15 cellular contexts compared by ENCODE assay signal in the genomic region with DNA sequence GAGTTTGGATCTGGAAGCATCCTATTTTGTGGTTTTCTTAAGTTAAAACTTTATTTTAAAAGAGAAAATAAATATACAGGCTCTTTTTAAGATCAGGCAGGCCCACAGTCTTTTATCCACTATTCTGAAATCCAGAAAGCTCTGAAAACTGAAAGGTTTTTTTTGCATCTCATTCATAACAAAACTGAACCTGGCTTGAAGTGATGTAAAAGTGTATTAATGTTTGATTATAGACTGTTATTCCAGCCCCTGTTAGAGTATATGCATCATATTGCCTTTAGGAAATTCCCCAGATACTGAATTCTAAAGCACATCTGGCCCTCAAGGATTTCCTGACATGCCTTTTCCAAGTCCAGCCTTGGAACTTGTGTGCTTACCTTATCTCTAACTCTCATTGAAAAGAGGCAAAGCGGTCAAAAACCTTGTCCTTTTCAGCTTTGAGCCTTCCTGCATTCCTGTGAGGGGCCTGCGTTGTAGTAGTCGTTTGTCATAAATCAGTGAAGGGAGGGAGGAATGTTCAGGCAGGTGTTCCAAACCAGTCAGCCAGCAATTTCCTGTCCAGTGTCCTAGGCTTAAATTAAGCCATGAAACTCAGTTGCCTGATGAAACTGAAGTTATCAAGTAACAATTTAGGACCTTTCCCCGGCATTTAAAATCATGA.
DNase-seq lines count a peak whose midpoint lies in the region; ATAC-seq, FAIRE-seq and TF ChIP-seq lines count a peak whose summit lies in the region.
"Had no signal": no experiment of that assay in that cellular context is flagged by ENCODE, and none has a peak within 500 bp of the region (broad histone marks: within the 10 kb centered on the region; RNA-seq: fewer than 3 reads in every experiment).

No MANE protein-coding gene starts in this region.

- H3K27ac ChIP-seq in SK-N-SH (ENCODE audit: low read depth in 2 of 2, low read length in 1 of 2) (peak overlapping the region in 1 of 2 experiments; percentile 67; a peak in 2 of 4 replicates), aorta (ENCODE audit: low read depth in 1 of 2, low read length in 2 of 2) (peak overlapping the region; percentile 34 to 76), small intestine (ENCODE audit: low read depth in 1 of 2, low read length in 1 of 2) (no peak overlapping the region)

- ATAC-seq in SK-N-SH treated with all-trans-retinoic acid at 6 μM for 48 hours (no peak), aorta (ENCODE audit: low FRiP score) (no peak)
- ATAC-seq: left colon had no signal

- FAIRE-seq in small intestine (lab: Jason Lieb, UNC), result no peak

- POLR2A ChIA-PET in SK-N-SH (lab: Yijun Ruan, JAX), result no interaction called here

- H3K4me2 ChIP-seq in SK-N-SH, result no peak overlapping the region

- peaks cover 6% of the 10 kb centered on the region for H4K20me1 ChIP-seq in SK-N-SH (ENCODE audit: insufficient read depth)

- no peak for DNase-seq in SK-N-SH
- peak; percentile 20 for DNase-seq in astrocyte of the spinal cord (ENCODE audit: low read depth, low spot score)
- DNase-seq in left kidney (ENCODE audit: low read depth, low spot score), result peak; percentile 91
- no peak for DNase-seq in aorta
- no peak for DNase-seq in SIG-M5 treated with dmso at 0.1 percent for 504 hours (lab: John Stamatoyannopoulos, UW; ENCODE audit: unreplicated experiment)
- no peak for DNase-seq in NCI-H187 (lab: John Stamatoyannopoulos, UW)
- DNase-seq in small intestine, result no peak
- DNase-seq: 8988T; activated CD4-positive, CD25-positive, alpha-beta regulatory T cell treated with anti-CD3 and anti-CD28 coated beads, Interleukin-2, amount 50 U/mL, for 72 hours; amniotic stem cell; foreskin fibroblast; left colon; T-helper 1 cell had no signal

- H3K4me1 ChIP-seq in SK-N-SH (ENCODE audit: control insufficient read depth in 1 of 2, insufficient read depth in 2 of 2, low read depth in 1 of 2, low read length in 1 of 2), result peaks cover 11 to 35% of the 10 kb centered on the region in 2 experiments
- peaks cover 4 to 5% of the 10 kb centered on the region in 2 donors for H3K4me1 ChIP-seq in aorta (ENCODE audit: control insufficient read depth in 1 of 2, insufficient read depth in 2 of 2, low read length in 2 of 2)
- H3K4me1 ChIP-seq in small intestine (ENCODE audit: control insufficient read depth in 2 of 2, insufficient read depth in 1 of 2, low read depth in 1 of 2, low read length in 1 of 2), result no peaks in the 10 kb centered on the region

- no peaks in the 10 kb centered on the region for H3K9me3 ChIP-seq in SK-N-SH
- no peaks in the 10 kb centered on the region for H3K9me3 ChIP-seq in aorta (ENCODE audit: control insufficient read depth, low read length)
- no peaks in the 10 kb centered on the region for H3K9me3 ChIP-seq in small intestine (ENCODE audit: control insufficient read depth, low read depth)
- H3K9me3 ChIP-seq: thoracic aorta had no signal

- no peak overlapping the region for H3K9ac ChIP-seq in SK-N-SH

- H3K36me3 ChIP-seq in SK-N-SH (replicated peaks in 1 of 2; ENCODE audit: control insufficient read depth in 1 of 2, insufficient read depth in 2 of 2, low read length in 1 of 2), result peaks cover 7 to 16% of the 10 kb centered on the region in 2 experiments
- H3K36me3 ChIP-seq in aorta (ENCODE audit: control insufficient read depth in 1 of 2, insufficient read depth in 2 of 2, low read length in 1 of 2), result no peaks in the 10 kb centered on the region
- no peaks in the 10 kb centered on the region for H3K36me3 ChIP-seq in small intestine (ENCODE audit: control insufficient read depth in 2 of 2, insufficient read depth in 2 of 2, low read length in 2 of 2)
- H3K36me3 ChIP-seq: thoracic aorta had no signal

- TF ChIP-seq RAD21 in SK-N-SH (IDR thresholded peaks at IDR 0.05; ENCODE audit: low read length), result no peak

- peaks cover 33% of the 10 kb centered on the region for H3F3A ChIP-seq in SK-N-SH (replicated peaks; ENCODE audit: insufficient read depth)

- 88% methylated on average over 4 of the region's 4 CpGs for WGBS in SK-N-SH (ENCODE audit: low lambda C conversion rate)
- WGBS in aorta, 2 donors, result 39 to 44% methylated on average over 4 of the region's 4 CpGs
- 18 to 51% (median 34%) methylated on average over 4 of the region's 4 CpGs for WGBS in small intestine, 3 donors

- H3K4me3 ChIP-seq in SK-N-SH (ENCODE audit: low read depth in 2 of 2, low read length in 1 of 2) (no peak overlapping the region), astrocyte of the spinal cord (ENCODE audit: low read depth, low read length) (no peak overlapping the region), aorta (ENCODE audit: low read length in 2 of 2) (no peak overlapping the region), small intestine (ENCODE audit: low read depth in 1 of 2, low read length in 2 of 2) (no peak overlapping the region)
- H3K4me3 ChIP-seq: thoracic aorta had no signal

- H3K79me2 ChIP-seq in SK-N-SH (ENCODE audit: insufficient read depth), result peaks cover 50% of the 10 kb centered on the region

- no peak overlapping the region for H2AFZ ChIP-seq in SK-N-SH (ENCODE audit: low read depth)

- TF ChIP-seq EP300 in SK-N-SH (IDR thresholded peaks at IDR 0.05; ENCODE audit: borderline replicate concordance in 1 of 2, low read depth in 1 of 2, low read length in 1 of 2), result no peak

- no peaks in the 10 kb centered on the region for H3K9me2 ChIP-seq in SK-N-SH

- in situ Hi-C loops in astrocyte of the spinal cord (cut with HindIII; ENCODE audit: low sequenced_read_pairs), result no loop called here

- TF ChIP-seq CTCF in SK-N-SH (IDR thresholded peaks at IDR 0.05) (no peak), astrocyte of the spinal cord (IDR thresholded peaks at IDR 0.05; ENCODE audit: low read depth, low read length) (no peak)

- H3K27me3 ChIP-seq in SK-N-SH (ENCODE audit: insufficient read depth), result no peaks in the 10 kb centered on the region
- no peaks in the 10 kb centered on the region for H3K27me3 ChIP-seq in aorta (ENCODE audit: control insufficient read depth in 1 of 2, insufficient read depth in 2 of 2, low read length in 1 of 2)
- no peaks in the 10 kb centered on the region for H3K27me3 ChIP-seq in small intestine (ENCODE audit: control insufficient read depth in 2 of 2, insufficient read depth in 2 of 2, low read length in 2 of 2)

- CTCF ChIA-PET in SK-N-SH (lab: Yijun Ruan, JAX), result no interaction called here

- intact Hi-C loops in aorta (cut with DNase I), result loop anchor here (5.0 to 10.0 kb wide), 3 partner anchors 107 to 383 kb away; partner anchors contain the start of gene TLE4 (in 2 of the 2)

TF ChIP-seq in SK-N-SH, 30 proteins besides CTCF, POLR2A, EP300 and RAD21:
- peak; percentile 27; the same call in 1 of the 2 replicates for TF ChIP-seq TCF12 (IDR thresholded peaks at IDR 0.05)
- no peak for TF ChIP-seq TEAD4 (IDR thresholded peaks at IDR 0.05; ENCODE audit: borderline replicate concordance, insufficient read depth)
- TF ChIP-seq, protein P1, sequence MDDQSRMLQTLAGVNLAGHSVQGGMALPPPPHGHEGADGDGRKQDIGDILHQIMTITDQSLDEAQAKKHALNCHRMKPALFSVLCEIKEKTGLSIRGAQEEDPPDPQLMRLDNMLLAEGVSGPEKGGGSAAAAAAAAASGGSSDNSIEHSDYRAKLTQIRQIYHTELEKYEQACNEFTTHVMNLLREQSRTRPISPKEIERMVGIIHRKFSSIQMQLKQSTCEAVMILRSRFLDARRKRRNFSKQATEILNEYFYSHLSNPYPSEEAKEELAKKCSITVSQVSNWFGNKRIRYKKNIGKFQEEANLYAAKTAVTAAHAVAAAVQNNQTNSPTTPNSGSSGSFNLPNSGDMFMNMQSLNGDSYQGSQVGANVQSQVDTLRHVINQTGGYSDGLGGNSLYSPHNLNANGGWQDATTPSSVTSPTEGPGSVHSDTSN (IDR thresholded peaks at IDR 0.05), result peak; percentile 59
- no peak for TF ChIP-seq GABPA (IDR thresholded peaks at IDR 0.05; ENCODE audit: low read depth)

TF ChIP-seq in SK-N-SH treated with all-trans-retinoic acid at 6 μM for 48 hours, 23 proteins besides CTCF, POLR2A, EP300 and RAD21 (continues in another document):
- TF ChIP-seq TCF4 (CRISPR knock-in tag; IDR thresholded peaks at IDR 0.05; ENCODE audit: borderline replicate concordance), result no peak
- no peak for TF ChIP-seq ZNF70 (CRISPR knock-in tag; IDR thresholded peaks at IDR 0.05)
- no peak for TF ChIP-seq ZC3H10 (CRISPR knock-in tag; IDR thresholded peaks at IDR 0.05)
- TF ChIP-seq GLIS3 (CRISPR knock-in tag; IDR thresholded peaks at IDR 0.05), result no peak
- TF ChIP-seq, protein P2, sequence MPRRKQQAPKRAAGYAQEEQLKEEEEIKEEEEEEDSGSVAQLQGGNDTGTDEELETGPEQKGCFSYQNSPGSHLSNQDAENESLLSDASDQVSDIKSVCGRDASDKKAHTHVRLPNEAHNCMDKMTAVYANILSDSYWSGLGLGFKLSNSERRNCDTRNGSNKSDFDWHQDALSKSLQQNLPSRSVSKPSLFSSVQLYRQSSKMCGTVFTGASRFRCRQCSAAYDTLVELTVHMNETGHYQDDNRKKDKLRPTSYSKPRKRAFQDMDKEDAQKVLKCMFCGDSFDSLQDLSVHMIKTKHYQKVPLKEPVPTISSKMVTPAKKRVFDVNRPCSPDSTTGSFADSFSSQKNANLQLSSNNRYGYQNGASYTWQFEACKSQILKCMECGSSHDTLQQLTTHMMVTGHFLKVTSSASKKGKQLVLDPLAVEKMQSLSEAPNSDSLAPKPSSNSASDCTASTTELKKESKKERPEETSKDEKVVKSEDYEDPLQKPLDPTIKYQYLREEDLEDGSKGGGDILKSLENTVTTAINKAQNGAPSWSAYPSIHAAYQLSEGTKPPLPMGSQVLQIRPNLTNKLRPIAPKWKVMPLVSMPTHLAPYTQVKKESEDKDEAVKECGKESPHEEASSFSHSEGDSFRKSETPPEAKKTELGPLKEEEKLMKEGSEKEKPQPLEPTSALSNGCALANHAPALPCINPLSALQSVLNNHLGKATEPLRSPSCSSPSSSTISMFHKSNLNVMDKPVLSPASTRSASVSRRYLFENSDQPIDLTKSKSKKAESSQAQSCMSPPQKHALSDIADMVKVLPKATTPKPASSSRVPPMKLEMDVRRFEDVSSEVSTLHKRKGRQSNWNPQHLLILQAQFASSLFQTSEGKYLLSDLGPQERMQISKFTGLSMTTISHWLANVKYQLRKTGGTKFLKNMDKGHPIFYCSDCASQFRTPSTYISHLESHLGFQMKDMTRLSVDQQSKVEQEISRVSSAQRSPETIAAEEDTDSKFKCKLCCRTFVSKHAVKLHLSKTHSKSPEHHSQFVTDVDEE (CRISPR knock-in tag; IDR thresholded peaks at IDR 0.05), result no peak
- no peak for TF ChIP-seq SNAI2 (CRISPR knock-in tag; IDR thresholded peaks at IDR 0.05)
- no peak for TF ChIP-seq RARB (CRISPR knock-in tag; IDR thresholded peaks at IDR 0.05)
- TF ChIP-seq BACH2 (CRISPR knock-in tag; IDR thresholded peaks at IDR 0.05; ENCODE audit: borderline replicate concordance), result no peak
- TF ChIP-seq PPARA (CRISPR knock-in tag; IDR thresholded peaks at IDR 0.05; ENCODE audit: borderline replicate concordance), result no peak
- no peak for TF ChIP-seq ISL1 (CRISPR knock-in tag; IDR thresholded peaks at IDR 0.05)
- TF ChIP-seq ARNTL (CRISPR knock-in tag; IDR thresholded peaks at IDR 0.05; ENCODE audit: borderline replicate concordance, low read depth), result no peak
- TF ChIP-seq ESRRG (CRISPR knock-in tag; IDR thresholded peaks at IDR 0.05), result no peak
- no peak for TF ChIP-seq ZNF565 (CRISPR knock-in tag; conservative IDR thresholded peaks at IDR 0.05; ENCODE audit: low read depth)

Comparison
In these comparisons a context has a peak if more than half of its experiments do, and no peak if none do; other contexts are left out.
1. DNase-seq: peak in astrocyte of the spinal cord (single experiment) and left kidney (single experiment); none in SK-N-SH (single experiment), aorta (0 of 2), SIG-M5 treated with dmso at 0.1 percent for 504 hours (single experiment), NCI-H187 (0 of 2) and small intestine (single experiment).
2. H3K27ac ChIP-seq: peak in aorta (2 of 2); none in small intestine (0 of 2).